Comparison of ENCODE assay signal across 8 cellular contexts in the genomic region with DNA sequence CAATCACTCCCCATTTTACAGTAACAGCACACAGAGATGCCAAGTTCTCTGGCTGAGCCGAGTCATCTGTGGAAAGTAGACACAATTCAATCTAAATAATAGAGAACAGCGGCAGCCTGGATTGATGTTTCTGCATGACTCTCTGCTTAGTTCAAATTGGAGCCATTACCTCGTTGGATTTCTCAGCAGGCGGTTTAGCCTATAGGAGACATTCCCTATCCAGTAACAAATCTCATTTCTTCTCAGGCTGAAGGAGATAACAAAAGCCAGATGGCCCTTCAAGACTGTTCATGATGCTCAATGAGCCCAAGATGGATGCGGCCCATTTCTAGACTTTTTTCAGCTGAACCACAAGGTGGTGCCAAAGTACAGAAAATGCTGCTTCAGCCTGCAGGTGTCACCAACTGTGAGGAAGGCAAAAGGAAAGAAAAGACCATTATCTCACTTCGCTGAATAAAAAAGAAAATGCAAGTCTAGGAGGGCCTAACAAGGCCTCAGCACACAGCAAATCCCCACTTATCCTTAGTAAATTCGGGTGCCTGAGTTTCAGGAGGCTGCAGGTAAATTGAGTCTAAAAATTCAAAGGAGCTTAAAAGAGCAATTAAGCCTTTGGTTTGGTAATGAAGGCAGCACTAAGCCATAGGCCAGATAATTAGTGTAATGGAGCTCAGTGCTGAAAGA.
DNase-seq lines count a peak whose midpoint lies in the region; TF ChIP-seq lines count a peak whose summit lies in the region.

No MANE protein-coding gene starts in this region.

- H3K27me3 ChIP-seq in H7 (ENCODE audit: control insufficient read depth, insufficient read depth, low read length) (no peaks in the 10 kb centered on the region), sigmoid colon (no peaks in the 10 kb centered on the region)

- DNase-seq in activated gamma-delta T cell treated with Interleukin-2 at 50 U/mL for 16 hours: peak; percentile 35
- no peak for DNase-seq in activated gamma-delta T cell (lab: John Stamatoyannopoulos, UW)
- DNase-seq in H7: peak; percentile 61
- DNase-seq in Kasumi-1 (lab: John Stamatoyannopoulos, UW): peak; percentile 89 to 96
- DNase-seq in RKO (ENCODE audit: low spot score): peak; percentile 79
- DNase-seq in astrocyte of the hippocampus (ENCODE audit: low read depth, low spot score): peak; percentile 85
- DNase-seq in hippocampal formation (lab: John Stamatoyannopoulos, UW): peak; percentile 48 to 82
- peak; percentile 76 for DNase-seq in sigmoid colon

- no peak for TF ChIP-seq POLR2A in sigmoid colon (IDR thresholded peaks at IDR 0.05)

- 18 to 22% methylated on average over 7 of the region's 7 CpGs for WGBS in sigmoid colon, 2 donors

- H3K4me3 ChIP-seq in H7 (ENCODE audit: insufficient read depth, low read depth, low read length) (no peak overlapping the region), sigmoid colon (no peak overlapping the region)

- TF ChIP-seq EP300 in sigmoid colon (IDR thresholded peaks at IDR 0.05): no peak

- no peaks in the 10 kb centered on the region for H3K36me3 ChIP-seq in H7 (replicated peaks; ENCODE audit: control insufficient read depth, insufficient read depth, low read length)
- no peaks in the 10 kb centered on the region for H3K36me3 ChIP-seq in sigmoid colon

- peak; percentile 79 to 94 (median 89) for TF ChIP-seq CTCF in sigmoid colon (IDR thresholded peaks at IDR 0.05)

- H3K27ac ChIP-seq in sigmoid colon: peak overlapping the region in 3 of 4 donors; percentile 29 to 68 (median 54)

- H3K9me3 ChIP-seq in sigmoid colon: no peaks in the 10 kb centered on the region

- H3K4me1 ChIP-seq in sigmoid colon: peaks cover 0 to 6% (median 2%) of the 10 kb centered on the region in 4 donors

- intact Hi-C loops in sigmoid colon (cut with DNase I): loop anchor here (1.0 to 10.0 kb wide), 8 partner anchors 206 to 811 kb away; a partner anchor contains a TSS
